ENCODE assay signal across 16 cellular contexts in genomic region chr2:84940836-84941412, GRCh38. TPM values are rescaled to one million over a fixed set of nuclear protein-coding genes. Genes with fewer than 3 reads are reported as not detected.
DNase-seq lines count a peak whose midpoint lies in the region; ATAC-seq and TF ChIP-seq lines count a peak whose summit lies in the region.
"Had no signal": no experiment of that assay in that cellular context is flagged by ENCODE, and none has a peak within 500 bp of the region (broad histone marks: within the 10 kb centered on the region; RNA-seq: fewer than 3 reads in every experiment).

No MANE protein-coding gene starts in this region.

- no peaks in the 10 kb centered on the region for H3K9me3 Mint-ChIP-seq in activated CD4-positive, alpha-beta memory T cell treated with anti-CD3 and anti-CD28 coated beads, Interleukin-2, amount 10 ng/mL, durations not matched to agents 7 days and 5 days
- H3K9me3 Mint-ChIP-seq in activated CD4-positive, alpha-beta memory T cell treated with anti-CD3 and anti-CD28 coated beads for 36 hours: no peaks in the 10 kb centered on the region
- no peaks in the 10 kb centered on the region for H3K9me3 Mint-ChIP-seq in activated B cell treated with CpG ODN at 0.5 μM for 24 hours
- H3K9me3 Mint-ChIP-seq: central memory CD8-positive, alpha-beta T cell had no signal

- peaks cover 6 to 74% (median 43%) of the 10 kb centered on the region in 6 donors for H3K4me1 ChIP-seq in spleen
- H3K4me1 ChIP-seq in trophoblast cell (ENCODE audit: control insufficient read depth in 1 of 2, insufficient read depth in 2 of 2, low read length in 2 of 2): peaks cover 0 to 4% of the 10 kb centered on the region in 2 experiments

- no peak overlapping the region for H4K91ac ChIP-seq in trophoblast cell (ENCODE audit: low read depth, low read length)

- TF ChIP-seq POLR2A in NB4 (IDR thresholded peaks at IDR 0.05; ENCODE audit: extremely low read depth, insufficient read length) (no peak), spleen (IDR thresholded peaks at IDR 0.05) (no peak)

- no peaks in the 10 kb centered on the region for H3K27me3 ChIP-seq in spleen (replicated peaks in 1 of 7)
- no peaks in the 10 kb centered on the region for H3K27me3 ChIP-seq in trophoblast cell (ENCODE audit: insufficient read depth, low read length)
- H3K27me3 ChIP-seq: pancreas had no signal

- H3K27ac ChIP-seq in spleen (peak overlapping the region in 4 of 8 donors; percentile 34 to 85 (median 64)), trophoblast cell (ENCODE audit: low read depth, low read length) (no peak overlapping the region)

- no peak overlapping the region for H2AK5ac ChIP-seq in trophoblast cell (ENCODE audit: low read length)

- peaks cover 19% of the 10 kb centered on the region for H3K36me3 Mint-ChIP-seq in activated CD4-positive, alpha-beta memory T cell treated with anti-CD3 and anti-CD28 coated beads, Interleukin-2, amount 10 ng/mL, durations not matched to agents 7 days and 5 days (ENCODE audit: low read depth)
- H3K36me3 Mint-ChIP-seq in activated CD4-positive, alpha-beta memory T cell treated with anti-CD3 and anti-CD28 coated beads for 36 hours: no peaks in the 10 kb centered on the region
- H3K36me3 Mint-ChIP-seq in activated B cell treated with CpG ODN at 0.5 μM for 24 hours (ENCODE audit: low read depth): no peaks in the 10 kb centered on the region

- POLR2A ChIA-PET in activated CD4-positive, alpha-beta memory T cell treated with anti-CD3 and anti-CD28 coated beads, Interleukin-2, amount 10 ng/mL, durations not matched to agents 7 days and 5 days (lab: Charles Lee): interaction anchor here (0.6 to 12.0 kb wide), 9 partner anchors 10 to 289 kb away, joined by 4 to 351 read pairs (median 22); partner anchors contain the start of genes KCMF1, TMSB10 and TRABD2A
- POLR2A ChIA-PET in activated CD4-positive, alpha-beta memory T cell treated with anti-CD3 and anti-CD28 coated beads for 36 hours (lab: Charles Lee): interaction anchor here (1.3 to 4.5 kb wide), 2 partner anchors 15 to 29 kb away, joined by 3 to 28 read pairs; no protein-coding TSS in a partner anchor
- POLR2A ChIA-PET in activated B cell treated with CpG ODN at 0.5 μM for 24 hours (lab: Charles Lee): interaction anchor here (1.7 to 14.1 kb wide), 5 partner anchors 14 to 52 kb away, joined by 13 to 302 read pairs (median 59); partner anchors contain the start of genes KCMF1 and TMSB10

- no peak overlapping the region for H2BK12ac ChIP-seq in trophoblast cell (ENCODE audit: low read length)

- no peak overlapping the region for H3K23ac ChIP-seq in trophoblast cell (ENCODE audit: low read length)

- no peaks in the 10 kb centered on the region for H3K79me2 ChIP-seq in trophoblast cell (ENCODE audit: control insufficient read depth, insufficient read depth, low read length, poor library complexity)

- H3K4me3 Mint-ChIP-seq in activated CD4-positive, alpha-beta memory T cell treated with anti-CD3 and anti-CD28 coated beads, Interleukin-2, amount 10 ng/mL, durations not matched to agents 7 days and 5 days: no peak overlapping the region
- H3K4me3 Mint-ChIP-seq in activated CD4-positive, alpha-beta memory T cell treated with anti-CD3 and anti-CD28 coated beads for 36 hours: no peak overlapping the region
- no peak overlapping the region for H3K4me3 Mint-ChIP-seq in activated B cell treated with CpG ODN at 0.5 μM for 24 hours
- H3K4me3 Mint-ChIP-seq: central memory CD8-positive, alpha-beta T cell had no signal

- CTCF ChIA-PET in activated CD4-positive, alpha-beta memory T cell treated with anti-CD3 and anti-CD28 coated beads, Interleukin-2, amount 10 ng/mL, durations not matched to agents 7 days and 5 days (lab: Charles Lee): interaction anchor here (1.1 to 5.6 kb wide), 4 partner anchors 15 to 75 kb away, joined by 3 to 93 read pairs (median 5); no protein-coding TSS in a partner anchor
- CTCF ChIA-PET in activated CD4-positive, alpha-beta memory T cell treated with anti-CD3 and anti-CD28 coated beads for 36 hours (lab: Charles Lee): interaction anchor here (0.6 to 12.6 kb wide), 4 partner anchors 15 to 340 kb away, joined by 3 to 181 read pairs (median 8); no protein-coding TSS in a partner anchor
- CTCF ChIA-PET in activated B cell treated with CpG ODN at 0.5 μM for 24 hours (lab: Charles Lee): interaction anchor here (11.4 kb wide), 1 partner anchor 15 kb away, joined by 186 read pairs; no protein-coding TSS in a partner anchor

- H3K4me2 ChIP-seq in trophoblast cell (ENCODE audit: low read length): no peak overlapping the region

- no peak overlapping the region for H2BK120ac ChIP-seq in trophoblast cell (ENCODE audit: insufficient read depth, low read length, poor library complexity)

- H3K4me3 ChIP-seq in NB4 (ENCODE audit: low read depth, low read length): no peak overlapping the region
- H3K4me3 ChIP-seq in spleen: no peak overlapping the region
- no peak overlapping the region for H3K4me3 ChIP-seq in trophoblast cell (ENCODE audit: low read depth, low read length)
- H3K4me3 ChIP-seq: pancreas had no signal

- H3K9ac ChIP-seq in trophoblast cell (ENCODE audit: low read length): no peak overlapping the region

- no peak overlapping the region for H2AFZ ChIP-seq in trophoblast cell (ENCODE audit: insufficient read depth, low read length, poor library complexity)

- no peak for TF ChIP-seq CTCF in NB4 (IDR thresholded peaks at IDR 0.05; ENCODE audit: low read depth, low read length)
- TF ChIP-seq CTCF in activated B cell treated with CpG ODN at 0.5 μM for 24 hours (IDR thresholded peaks at IDR 0.05): no peak
- no peak for TF ChIP-seq CTCF in spleen (IDR thresholded peaks at IDR 0.05 in 8 of 11, conservative IDR thresholded peaks at IDR 0.05 in 3 of 11)

- H4K12ac ChIP-seq in trophoblast cell (ENCODE audit: low read depth, low read length): no peak overlapping the region

- H3K14ac ChIP-seq in trophoblast cell (ENCODE audit: low read length): no peak overlapping the region

- no peak overlapping the region for H4K8ac ChIP-seq in trophoblast cell (ENCODE audit: low read depth, low read length)

- H3K4me1 Mint-ChIP-seq in activated CD4-positive, alpha-beta memory T cell treated with anti-CD3 and anti-CD28 coated beads, Interleukin-2, amount 10 ng/mL, durations not matched to agents 7 days and 5 days: peaks cover 62% of the 10 kb centered on the region
- H3K4me1 Mint-ChIP-seq in activated CD4-positive, alpha-beta memory T cell treated with anti-CD3 and anti-CD28 coated beads for 36 hours (ENCODE audit: low read depth): peaks cover 77% of the 10 kb centered on the region
- H3K4me1 Mint-ChIP-seq in activated B cell treated with CpG ODN at 0.5 μM for 24 hours: peaks cover 75% of the 10 kb centered on the region

- H3K27me3 Mint-ChIP-seq in activated CD4-positive, alpha-beta memory T cell treated with anti-CD3 and anti-CD28 coated beads, Interleukin-2, amount 10 ng/mL, durations not matched to agents 7 days and 5 days: no peaks in the 10 kb centered on the region
- H3K27me3 Mint-ChIP-seq in activated CD4-positive, alpha-beta memory T cell treated with anti-CD3 and anti-CD28 coated beads for 36 hours: no peaks in the 10 kb centered on the region
- no peaks in the 10 kb centered on the region for H3K27me3 Mint-ChIP-seq in activated B cell treated with CpG ODN at 0.5 μM for 24 hours
- H3K27me3 Mint-ChIP-seq: activated CD4-positive, alpha-beta T cell treated with anti-CD3 and anti-CD28 coated beads for 36 hours; central memory CD8-positive, alpha-beta T cell had no signal

- H2BK5ac ChIP-seq in trophoblast cell (ENCODE audit: low read depth, low read length, poor library complexity): no peak overlapping the region

- H3K9me3 ChIP-seq in spleen (no peaks in the 10 kb centered on the region), trophoblast cell (ENCODE audit: insufficient read depth, low read depth, low read length) (no peaks in the 10 kb centered on the region)
- H3K9me3 ChIP-seq: pancreas had no signal

- no peak overlapping the region for H3K18ac ChIP-seq in trophoblast cell (ENCODE audit: low read length)

- no peaks in the 10 kb centered on the region for H3K79me1 ChIP-seq in trophoblast cell (ENCODE audit: low read length)

- ATAC-seq in activated B cell treated with CpG ODN at 0.5 μM for 24 hours (ENCODE audit: low read depth) (no peak), HG02623 (IDR thresholded peaks at IDR 0.05; ENCODE audit: unreplicated experiment) (no peak)
- ATAC-seq: activated CD4-positive, alpha-beta T cell treated with anti-CD3 and anti-CD28 coated beads for 36 hours; left lobe of liver had no signal

- 59 to 88% (median 82%) methylated on average over 3 of the region's 3 CpGs for WGBS in spleen, 5 donors
- WGBS in trophoblast cell (ENCODE audit: extremely low coverage, insufficient coverage, insufficient read length): no CpG with 5 or more reads among the region's 3 CpGs

- no peaks in the 10 kb centered on the region for H3K36me3 ChIP-seq in spleen
- H3K36me3 ChIP-seq in trophoblast cell (ENCODE audit: control insufficient read depth in 1 of 2, insufficient read depth in 2 of 2, low read length in 2 of 2): no peaks in the 10 kb centered on the region
- H3K36me3 ChIP-seq: pancreas had no signal

- intact Hi-C loops in activated CD4-positive, alpha-beta memory T cell treated with anti-CD3 and anti-CD28 coated beads for 36 hours (cut with micrococcal nuclease): no loop called here
- intact Hi-C loops in activated B cell treated with CpG ODN at 0.5 μM for 24 hours (cut with micrococcal nuclease): no loop called here
- intact Hi-C loops in spleen (cut with DNase I; ENCODE audit: low total_unique reads): no loop called here

- H3K4ac ChIP-seq in trophoblast cell (ENCODE audit: low read depth, low read length): no peak overlapping the region

- H3K27ac Mint-ChIP-seq in activated CD4-positive, alpha-beta memory T cell treated with anti-CD3 and anti-CD28 coated beads, Interleukin-2, amount 10 ng/mL, durations not matched to agents 7 days and 5 days: peak overlapping the region; percentile 40
- H3K27ac Mint-ChIP-seq in activated CD4-positive, alpha-beta memory T cell treated with anti-CD3 and anti-CD28 coated beads for 36 hours: no peak overlapping the region
- H3K27ac Mint-ChIP-seq in activated B cell treated with CpG ODN at 0.5 μM for 24 hours: peak overlapping the region; percentile 61

- DNase-seq in activated CD4-positive, alpha-beta memory T cell treated with anti-CD3 and anti-CD28 coated beads, Interleukin-2, amount 10 ng/mL, durations not matched to agents 7 days and 5 days: no peak
- DNase-seq in activated CD4-positive, alpha-beta memory T cell treated with anti-CD3 and anti-CD28 coated beads for 36 hours: no peak
- DNase-seq in NB4 (ENCODE audit: low read depth): peak; percentile 56
- DNase-seq in activated B cell treated with CpG ODN at 0.5 μM for 24 hours: no peak
- DNase-seq in spleen: peak; percentile 30
- no peak for DNase-seq in trophoblast cell
- DNase-seq in cerebellar cortex (ENCODE audit: low spot score): no peak
- DNase-seq: amygdala, NCI-H1105 treated with DMSO at 0.1 percent for 48 hours, NCI-H774, pancreas, Right ventricle myocardium superior had no signal

RNA-seq across cellular contexts. Expression of gene KCMF1, which starts 30.0 kb away (rescaled TPM):
- total RNA-seq in activated CD4-positive, alpha-beta memory T cell treated with anti-CD3 and anti-CD28 coated beads, Interleukin-2, amount 10 ng/mL, durations not matched to agents 7 days and 5 days: 10 to 100 TPM; 87.0 to 92.9 TPM
- total RNA-seq in activated CD4-positive, alpha-beta memory T cell treated with anti-CD3 and anti-CD28 coated beads for 36 hours: 10 to 100 TPM; 90.5 to 94.1 TPM
- total RNA-seq in activated B cell treated with CpG ODN at 0.5 μM for 24 hours (77.1 and 96.6 TPM in 2 replicates), spleen (10 to 100 TPM; 34.2 to 68.1 (median 63.3) TPM)
- 10 to 100 TPM; 15.9 to 26.4 (median 24.3) TPM for polyA plus RNA-seq in spleen
- polyA plus RNA-seq in trophoblast cell (2013): 43.3 and 44.7 TPM in 2 replicates

RNA-seq across cellular contexts. Expression of gene TMSB10, which starts 35.5 kb away (rescaled TPM):
- 1,000 to 10,000 TPM; 5,686 to 5,768 TPM for total RNA-seq in activated CD4-positive, alpha-beta memory T cell treated with anti-CD3 and anti-CD28 coated beads, Interleukin-2, amount 10 ng/mL, durations not matched to agents 7 days and 5 days
- 1,000 to 10,000 TPM; 2,535 to 2,567 TPM for total RNA-seq in activated CD4-positive, alpha-beta memory T cell treated with anti-CD3 and anti-CD28 coated beads for 36 hours
- total RNA-seq in activated B cell treated with CpG ODN at 0.5 μM for 24 hours (925 and 1,069 TPM in 2 replicates), spleen (1,000 to 10,000 TPM; 1,416 to 3,222 (median 1,664) TPM)
- polyA plus RNA-seq in spleen: 1,000 to 10,000 TPM; 2,869 to 3,827 (median 3,008) TPM
- 2,539 and 2,657 TPM in 2 replicates for polyA plus RNA-seq in trophoblast cell (2013)

Comparison
In these comparisons a context has a peak if more than half of its experiments do, and no peak if none do; other contexts are left out.
1. DNase-seq: peak in NB4 (single experiment) and spleen (single experiment); none in activated CD4-positive, alpha-beta memory T cell treated with anti-CD3 and anti-CD28 coated beads, Interleukin-2, amount 10 ng/mL, durations not matched to agents 7 days and 5 days (single experiment), activated CD4-positive, alpha-beta memory T cell treated with anti-CD3 and anti-CD28 coated beads for 36 hours (single experiment), activated B cell treated with CpG ODN at 0.5 μM for 24 hours (single experiment), trophoblast cell (0 of 2) and cerebellar cortex (single experiment).